Comparison of ENCODE assay signal across 30 cellular contexts in genomic region chr7:22849662-22850061, GRCh38.
"Had no signal": no experiment of that assay in that cellular context is flagged by ENCODE, and none has a peak within 500 bp of the region (broad histone marks: within the 10 kb centered on the region; RNA-seq: fewer than 3 reads in every experiment).

No MANE protein-coding gene starts in this region.

- DNase-seq: activated CD4-positive, alpha-beta T cell treated with anti-CD3 and anti-CD28 coated beads for 36 hours; activated CD4-positive, CD25-positive, alpha-beta regulatory T cell; activated CD8-positive, alpha-beta memory T cell treated with anti-CD3 and anti-CD28 coated beads, Interleukin-2, amount 10 ng/mL, durations not matched to agents 7 days and 5 days; activated CD8-positive, alpha-beta T cell treated with anti-CD3 and anti-CD28 coated beads, Interleukin-2, amount 10 ng/mL, durations not matched to agents 7 days and 5 days; activated naive CD4-positive, alpha-beta T cell; activated T-cell treated with anti-CD3 and anti-CD28 coated beads, Interleukin-2, amount 50 U/mL, for 48 hours; anterior cingulate cortex; cerebellar nuclear complex; colonic mucosa; effector CD8-positive, alpha-beta T cell; head of caudate nucleus; hippocampal formation; kidney; retina; stimulated activated CD4-positive, alpha-beta T cell treated with anti-CD3 and anti-CD28 coated beads, Interleukin-2, amount 100 ng/mL, for 24 hours; stimulated activated naive B cell treated with anti-CD40 and anti-IgM and Interleukin-4, amounts not matched to agents 10 μg/mL and 1 μg/mL and 100 μg/mL, for 72 hours; stomach; T-helper 1 cell; thyroid gland; upper lobe of left lung had no signal

- ATAC-seq: activated CD4-positive, alpha-beta T cell treated with anti-CD3 and anti-CD28 coated beads for 36 hours; activated CD8-positive, alpha-beta memory T cell treated with anti-CD3 and anti-CD28 coated beads, Interleukin-2, amount 10 ng/mL, durations not matched to agents 7 days and 5 days; activated CD8-positive, alpha-beta T cell treated with anti-CD3 and anti-CD28 coated beads, Interleukin-2, amount 10 ng/mL, durations not matched to agents 7 days and 5 days; activated naive CD4-positive, alpha-beta T cell treated with anti-CD3 and anti-CD28 coated beads, Interleukin-2, amount 50 U/mL, for 72 hours; gastroesophageal sphincter; natural killer cell treated with Interleukin-12 subunit alpha and Interleukin-12 subunit beta and Interleukin-15 and Interleukin-18, amount 100 ng/mL, for 72 hours; sciatic nerve; stimulated activated naive B cell treated with anti-CD40 and anti-IgM and Interleukin-4, amounts not matched to agents 10 μg/mL and 1 μg/mL and 100 μg/mL, for 72 hours had no signal

- H3K4me1 ChIP-seq: colonic mucosa, thyroid gland had no signal

- H3K9me3 ChIP-seq: colonic mucosa, gastroesophageal sphincter, stomach, thyroid gland, upper lobe of left lung, vagina had no signal

- H3K27ac ChIP-seq: colonic mucosa, epithelial cell of prostate, stomach, thyroid gland, upper lobe of left lung, vagina had no signal

- H3K36me3 Mint-ChIP-seq: activated CD8-positive, alpha-beta memory T cell treated with anti-CD3 and anti-CD28 coated beads, Interleukin-2, amount 10 ng/mL, durations not matched to agents 7 days and 5 days; memory B cell; natural killer cell treated with Interleukin-12 subunit alpha and Interleukin-12 subunit beta and Interleukin-15 and Interleukin-18, amount 100 ng/mL, for 72 hours had no signal

- H3K27me3 ChIP-seq: colonic mucosa, gastroesophageal sphincter, stomach, thyroid gland, upper lobe of left lung, vagina had no signal

- H3K27me3 Mint-ChIP-seq: memory B cell; natural killer cell treated with Interleukin-12 subunit alpha and Interleukin-12 subunit beta and Interleukin-15 and Interleukin-18, amount 100 ng/mL, for 72 hours; stimulated activated naive B cell treated with anti-CD40 and anti-IgM and Interleukin-4, amounts not matched to agents 10 μg/mL and 1 μg/mL and 100 μg/mL, for 72 hours had no signal

- H3K9me3 Mint-ChIP-seq: activated naive CD4-positive, alpha-beta T cell treated with anti-CD3 and anti-CD28 coated beads, Interleukin-2, amount 50 U/mL, for 72 hours; memory B cell; natural killer cell treated with Interleukin-12 subunit alpha and Interleukin-12 subunit beta and Interleukin-15 and Interleukin-18, amount 100 ng/mL, for 72 hours; stimulated activated naive B cell treated with anti-CD40 and anti-IgM and Interleukin-4, amounts not matched to agents 10 μg/mL and 1 μg/mL and 100 μg/mL, for 72 hours; T-helper 2 cell treated with Interferon-gamma antibody and Interleukin-4, amounts not matched to agents 5 μg/mL and 100 μg/mL, for 36 hours had no signal

- H3K4me3 Mint-ChIP-seq: activated CD4-positive, alpha-beta T cell treated with anti-CD3 and anti-CD28 coated beads for 36 hours; activated CD8-positive, alpha-beta memory T cell treated with anti-CD3 and anti-CD28 coated beads, Interleukin-2, amount 10 ng/mL, durations not matched to agents 7 days and 5 days; activated CD8-positive, alpha-beta T cell treated with anti-CD3 and anti-CD28 coated beads, Interleukin-2, amount 10 ng/mL, durations not matched to agents 7 days and 5 days; memory B cell; natural killer cell treated with Interleukin-12 subunit alpha and Interleukin-12 subunit beta and Interleukin-15 and Interleukin-18, amount 100 ng/mL, for 72 hours; stimulated activated naive B cell treated with anti-CD40 and anti-IgM and Interleukin-4, amounts not matched to agents 10 μg/mL and 1 μg/mL and 100 μg/mL, for 72 hours; T-helper 2 cell treated with Interferon-gamma antibody and Interleukin-4, amounts not matched to agents 5 μg/mL and 100 μg/mL, for 36 hours had no signal

- H3K36me3 ChIP-seq: colonic mucosa, gastroesophageal sphincter, stomach, thyroid gland, upper lobe of left lung, vagina had no signal

- H3K4me3 ChIP-seq: colonic mucosa, gastroesophageal sphincter, smooth muscle cell, stomach, thyroid gland, upper lobe of left lung, vagina had no signal

- H3K27ac Mint-ChIP-seq: activated CD4-positive, alpha-beta T cell treated with anti-CD3 and anti-CD28 coated beads for 36 hours; activated CD8-positive, alpha-beta memory T cell treated with anti-CD3 and anti-CD28 coated beads, Interleukin-2, amount 10 ng/mL, durations not matched to agents 7 days and 5 days; activated CD8-positive, alpha-beta T cell treated with anti-CD3 and anti-CD28 coated beads, Interleukin-2, amount 10 ng/mL, durations not matched to agents 7 days and 5 days; activated naive CD4-positive, alpha-beta T cell treated with anti-CD3 and anti-CD28 coated beads, Interleukin-2, amount 50 U/mL, for 72 hours; memory B cell; natural killer cell treated with Interleukin-12 subunit alpha and Interleukin-12 subunit beta and Interleukin-15 and Interleukin-18, amount 100 ng/mL, for 72 hours; progenitor cell of endocrine pancreas; stimulated activated naive B cell treated with anti-CD40 and anti-IgM and Interleukin-4, amounts not matched to agents 10 μg/mL and 1 μg/mL and 100 μg/mL, for 72 hours; T-helper 2 cell treated with Interferon-gamma antibody and Interleukin-4, amounts not matched to agents 5 μg/mL and 100 μg/mL, for 36 hours had no signal
